Comparison of ENCODE assay signal across 1 cellular context in genomic region chr18:41370740-41371623, GRCh38.
TF ChIP-seq lines count a peak whose summit lies in the region.

No MANE protein-coding gene starts in this region.

TF ChIP-seq in IMR-90, 13 proteins besides CTCF, POLR2A, EP300 and RAD21:
- TF ChIP-seq NFE2L2 (IDR thresholded peaks at IDR 0.05; ENCODE audit: low read depth, low read length): no peak
- TF ChIP-seq, protein P1, sequence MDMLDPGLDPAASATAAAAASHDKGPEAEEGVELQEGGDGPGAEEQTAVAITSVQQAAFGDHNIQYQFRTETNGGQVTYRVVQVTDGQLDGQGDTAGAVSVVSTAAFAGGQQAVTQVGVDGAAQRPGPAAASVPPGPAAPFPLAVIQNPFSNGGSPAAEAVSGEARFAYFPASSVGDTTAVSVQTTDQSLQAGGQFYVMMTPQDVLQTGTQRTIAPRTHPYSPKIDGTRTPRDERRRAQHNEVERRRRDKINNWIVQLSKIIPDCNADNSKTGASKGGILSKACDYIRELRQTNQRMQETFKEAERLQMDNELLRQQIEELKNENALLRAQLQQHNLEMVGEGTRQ (IDR thresholded peaks at IDR 0.05; ENCODE audit: low read depth, low read length): no peak
- no peak for TF ChIP-seq MXI1 (IDR thresholded peaks at IDR 0.05; ENCODE audit: borderline replicate concordance, low read depth, low read length)
- no peak for TF ChIP-seq RCOR1 (IDR thresholded peaks at IDR 0.05; ENCODE audit: insufficient replicate concordance, low read length)
- TF ChIP-seq RFX5 (IDR thresholded peaks at IDR 0.05; ENCODE audit: low read depth, low read length): no peak
